In the genomic region with DNA sequence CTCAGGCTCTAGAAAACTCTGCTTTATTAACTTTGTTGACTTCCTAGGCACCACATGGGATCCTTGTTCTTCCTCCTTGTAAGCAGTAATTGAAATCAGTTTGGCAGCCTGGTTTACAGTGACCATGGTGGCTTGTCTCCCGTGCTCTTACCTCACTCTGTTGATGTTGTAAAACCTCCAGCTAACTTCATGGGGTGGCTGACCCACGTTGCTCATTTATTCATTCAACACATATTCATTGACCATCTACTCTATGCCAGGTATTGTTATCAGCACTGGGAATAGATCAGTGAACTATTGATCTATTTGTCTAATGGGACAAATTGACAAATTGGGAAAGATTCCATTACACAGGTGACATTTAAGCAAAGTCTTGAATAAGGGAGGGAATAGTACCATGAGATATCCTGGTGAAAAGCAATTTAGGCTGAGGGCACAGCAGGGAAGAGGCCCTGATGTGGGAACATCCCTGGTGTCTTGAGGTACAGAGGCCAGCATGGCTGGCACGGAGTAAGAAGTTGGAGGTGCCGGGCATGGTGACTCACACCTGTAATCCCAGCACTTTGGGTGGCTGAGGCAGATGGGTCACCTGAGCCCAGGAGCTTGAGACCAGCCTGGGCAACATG, we compare ENCODE assay signal across 2 cellular contexts.
TF ChIP-seq lines count a peak whose summit lies in the region.

No MANE protein-coding gene starts in this region.

TF ChIP-seq in liver, 16 proteins besides CTCF, POLR2A, EP300 and RAD21 (continued from another document):
- TF ChIP-seq REST (IDR thresholded peaks at IDR 0.05) (no peak), SP1 (IDR thresholded peaks at IDR 0.05) (peak; percentile 22), FOXA2 (IDR thresholded peaks at IDR 0.05) (no peak), TAF1 (conservative IDR thresholded peaks at IDR 0.05) (no peak), YY1 (IDR thresholded peaks at IDR 0.05) (peak; percentile 15), RXRA (IDR thresholded peaks at IDR 0.05) (peak; percentile 60 to 67), FOXA1 (IDR thresholded peaks at IDR 0.05) (no peak), MAX (IDR thresholded peaks at IDR 0.05) (no peak), JUND (IDR thresholded peaks at IDR 0.05) (no peak), HNF4G (IDR thresholded peaks at IDR 0.05) (no peak), NR2F2 (IDR thresholded peaks at IDR 0.05) (no peak), GABPA (IDR thresholded peaks at IDR 0.05 in 1 of 2, conservative IDR thresholded peaks at IDR 0.05 in 1 of 2) (no peak), HNF4A (conservative IDR thresholded peaks at IDR 0.05) (peak; percentile 11 to 40)
- TF ChIP-seq, protein P1, sequence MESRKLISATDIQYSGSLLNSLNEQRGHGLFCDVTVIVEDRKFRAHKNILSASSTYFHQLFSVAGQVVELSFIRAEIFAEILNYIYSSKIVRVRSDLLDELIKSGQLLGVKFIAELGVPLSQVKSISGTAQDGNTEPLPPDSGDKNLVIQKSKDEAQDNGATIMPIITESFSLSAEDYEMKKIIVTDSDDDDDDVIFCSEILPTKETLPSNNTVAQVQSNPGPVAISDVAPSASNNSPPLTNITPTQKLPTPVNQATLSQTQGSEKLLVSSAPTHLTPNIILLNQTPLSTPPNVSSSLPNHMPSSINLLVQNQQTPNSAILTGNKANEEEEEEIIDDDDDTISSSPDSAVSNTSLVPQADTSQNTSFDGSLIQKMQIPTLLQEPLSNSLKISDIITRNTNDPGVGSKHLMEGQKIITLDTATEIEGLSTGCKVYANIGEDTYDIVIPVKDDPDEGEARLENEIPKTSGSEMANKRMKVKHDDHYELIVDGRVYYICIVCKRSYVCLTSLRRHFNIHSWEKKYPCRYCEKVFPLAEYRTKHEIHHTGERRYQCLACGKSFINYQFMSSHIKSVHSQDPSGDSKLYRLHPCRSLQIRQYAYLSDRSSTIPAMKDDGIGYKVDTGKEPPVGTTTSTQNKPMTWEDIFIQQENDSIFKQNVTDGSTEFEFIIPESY (IDR thresholded peaks at IDR 0.05) = no peak
- TF ChIP-seq, protein P2, sequence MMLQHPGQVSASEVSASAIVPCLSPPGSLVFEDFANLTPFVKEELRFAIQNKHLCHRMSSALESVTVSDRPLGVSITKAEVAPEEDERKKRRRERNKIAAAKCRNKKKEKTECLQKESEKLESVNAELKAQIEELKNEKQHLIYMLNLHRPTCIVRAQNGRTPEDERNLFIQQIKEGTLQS (IDR thresholded peaks at IDR 0.05) = no peak

TF ChIP-seq in HepG2, 621 proteins besides CTCF, POLR2A, EP300 and RAD21 (continued from another document):
- TF ChIP-seq, protein P3, sequence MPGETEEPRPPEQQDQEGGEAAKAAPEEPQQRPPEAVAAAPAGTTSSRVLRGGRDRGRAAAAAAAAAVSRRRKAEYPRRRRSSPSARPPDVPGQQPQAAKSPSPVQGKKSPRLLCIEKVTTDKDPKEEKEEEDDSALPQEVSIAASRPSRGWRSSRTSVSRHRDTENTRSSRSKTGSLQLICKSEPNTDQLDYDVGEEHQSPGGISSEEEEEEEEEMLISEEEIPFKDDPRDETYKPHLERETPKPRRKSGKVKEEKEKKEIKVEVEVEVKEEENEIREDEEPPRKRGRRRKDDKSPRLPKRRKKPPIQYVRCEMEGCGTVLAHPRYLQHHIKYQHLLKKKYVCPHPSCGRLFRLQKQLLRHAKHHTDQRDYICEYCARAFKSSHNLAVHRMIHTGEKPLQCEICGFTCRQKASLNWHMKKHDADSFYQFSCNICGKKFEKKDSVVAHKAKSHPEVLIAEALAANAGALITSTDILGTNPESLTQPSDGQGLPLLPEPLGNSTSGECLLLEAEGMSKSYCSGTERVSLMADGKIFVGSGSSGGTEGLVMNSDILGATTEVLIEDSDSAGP (CRISPR knock-in tag; IDR thresholded peaks at IDR 0.05; ENCODE audit: borderline replicate concordance) = no peak
- TF ChIP-seq MTF2 (CRISPR knock-in tag; IDR thresholded peaks at IDR 0.05; ENCODE audit: borderline replicate concordance) (no peak), HNRNPUL1 (IDR thresholded peaks at IDR 0.05; ENCODE audit: low read depth, low read length) (no peak), IRX3 (CRISPR knock-in tag; IDR thresholded peaks at IDR 0.05; ENCODE audit: borderline replicate concordance, low read depth) (no peak), FOSL2 (CRISPR knock-in tag; IDR thresholded peaks at IDR 0.05) (no peak), U2AF2 (IDR thresholded peaks at IDR 0.05; ENCODE audit: low read depth, low read length) (no peak), ZSCAN20 (CRISPR knock-in tag; IDR thresholded peaks at IDR 0.05; ENCODE audit: borderline replicate concordance) (no peak), ZNF333 (CRISPR knock-in tag; IDR thresholded peaks at IDR 0.05; ENCODE audit: borderline replicate concordance) (no peak)
